In genomic region chr22:21839765-21840140, GRCh38 we compare ENCODE assay signal across 18 cellular contexts. TPM values are rescaled to one million over a fixed set of nuclear protein-coding genes. Genes with fewer than 3 reads are reported as not detected.
DNase-seq lines count a peak whose midpoint lies in the region; ATAC-seq, FAIRE-seq and TF ChIP-seq lines count a peak whose summit lies in the region.
"Had no signal": no experiment of that assay in that cellular context is flagged by ENCODE, and none has a peak within 500 bp of the region (broad histone marks: within the 10 kb centered on the region; RNA-seq: fewer than 3 reads in every experiment).

No MANE protein-coding gene starts in this region.

- no peak for FAIRE-seq in K562 (lab: Jason Lieb, UNC)
- FAIRE-seq: GM18507, H54 had no signal

- peaks cover 75% of the 10 kb centered on the region for H4K20me1 ChIP-seq in K562 (replicated peaks; ENCODE audit: control insufficient read depth, insufficient read depth, low read length)

- H2AFZ ChIP-seq in K562 (ENCODE audit: low read depth, low read length) = no peak overlapping the region
- H2AFZ ChIP-seq: GM23248 had no signal

- POLR2A ChIA-PET in K562 (lab: Yijun Ruan, JAX) = interaction anchor here (0.9 to 45.6 kb wide), 7 partner anchors 11 to 63 kb away, joined by 3 to 1351 read pairs (median 6); partner anchors contain the start of gene MAPK1

- H3K9me3 ChIP-seq in K562 (replicated peaks; ENCODE audit: control insufficient read depth, insufficient read depth, low read depth, low read length) (no peaks in the 10 kb centered on the region), HAP-1 (no peaks in the 10 kb centered on the region)
- H3K9me3 ChIP-seq: BLaER1 treated with 17β-estradiol and CSF1 and Interleukin-3, amounts not matched to agents 10 nM and 100 nM had no signal

- BruUV-seq in K562 (replicated peaks; lab: Mats Ljungman, UMichigan) = no TSS peak

- intact Hi-C loops in K562 (cut with micrococcal nuclease) (no loop called here), natural killer cell (cut with micrococcal nuclease) (loop anchor here (2.0 kb wide), 1 partner anchor 13 kb away; no protein-coding TSS in a partner anchor)

- peaks cover 16% of the 10 kb centered on the region in 2 experiments for H3K4me1 ChIP-seq in K562 (replicated peaks in 1 of 2; ENCODE audit: control insufficient read depth in 2 of 2, insufficient read depth in 2 of 2, low read length in 2 of 2)
- peaks cover 13% of the 10 kb centered on the region for H3K4me1 ChIP-seq in HAP-1

- no peak for TF ChIP-seq EP300 in K562 (IDR thresholded peaks at IDR 0.05; ENCODE audit: low read length)

- in situ Hi-C loops in K562 (cut with MboI) = no loop called here
- in situ Hi-C loops in HAP-1 (cut with MboI; ENCODE audit: low sequenced_read_pairs) = loop anchor here (5.0 kb wide), 1 partner anchor 47 kb away; no protein-coding TSS in a partner anchor

- H3K9me1 ChIP-seq in K562 (ENCODE audit: control insufficient read depth, insufficient read depth, low read length) = peaks cover 4% of the 10 kb centered on the region

- CTCF ChIA-PET in K562 (lab: Yijun Ruan, JAX; ENCODE audit: low intra/inter-chr PET ratio) = no interaction called here

- H3K9me3 Mint-ChIP-seq in activated naive CD4-positive, alpha-beta T cell treated with anti-CD3 and anti-CD28 coated beads, Interleukin-2, amount 50 U/mL, for 24 hours = peaks cover 4% of the 10 kb centered on the region
- H3K9me3 Mint-ChIP-seq in natural killer cell = no peaks in the 10 kb centered on the region
- peaks cover 3% of the 10 kb centered on the region for H3K9me3 Mint-ChIP-seq in stimulated activated memory B cell treated with anti-CD40 and anti-IgM and Interleukin-4, amounts not matched to agents 10 μg/mL and 1 μg/mL and 100 μg/mL, for 72 hours
- H3K9me3 Mint-ChIP-seq: CD4-positive, CD25-positive, alpha-beta regulatory T cell had no signal

- H3K36me3 ChIP-seq in K562 (ENCODE audit: control insufficient read depth, insufficient read depth, low read length) (peaks cover 25% of the 10 kb centered on the region; the same call in 2 of the 3 replicates), HAP-1 (replicated peaks) (no peaks in the 10 kb centered on the region)

- no peak for TF ChIP-seq RAD21 in K562 (CRISPR knock-in tag; conservative IDR thresholded peaks at IDR 0.05 in 1 of 2, IDR thresholded peaks at IDR 0.05 in 1 of 2)

- WGBS in K562 (ENCODE audit: insufficient coverage, low coverage, missing lambda C conversion rate) = 82% methylated on average over 1 of the region's 1 CpG

- ATAC-seq in K562 (no peak), natural killer cell (no peak), omental fat pad (ENCODE audit: low FRiP score) (no peak), HG03378 (IDR thresholded peaks at IDR 0.05; ENCODE audit: unreplicated experiment) (no peak)
- no peak for ATAC-seq in stimulated activated memory B cell treated with anti-CD40 and anti-IgM and Interleukin-4, amounts not matched to agents 10 μg/mL and 1 μg/mL and 100 μg/mL, for 72 hours

- H3K79me2 ChIP-seq in K562 (ENCODE audit: control insufficient read depth, insufficient read depth, low read length) = peaks cover 94% of the 10 kb centered on the region

- TF ChIP-seq POLR2A in K562 (conservative IDR thresholded peaks at IDR 0.05) = no peak

- H3K27ac ChIP-seq in K562 (ENCODE audit: extremely low read depth, low read depth, low read length) = no peak overlapping the region
- H3K27ac ChIP-seq: BLaER1 treated with 17β-estradiol and CSF1 and Interleukin-3, amounts not matched to agents 10 nM and 100 nM; GM23248 had no signal

- H3K4me1 Mint-ChIP-seq in activated naive CD4-positive, alpha-beta T cell treated with anti-CD3 and anti-CD28 coated beads, Interleukin-2, amount 50 U/mL, for 24 hours = peaks cover 73% of the 10 kb centered on the region
- H3K4me1 Mint-ChIP-seq in natural killer cell = peaks cover 74 to 79% of the 10 kb centered on the region in 2 donors
- H3K4me1 Mint-ChIP-seq in stimulated activated memory B cell treated with anti-CD40 and anti-IgM and Interleukin-4, amounts not matched to agents 10 μg/mL and 1 μg/mL and 100 μg/mL, for 72 hours = peaks cover 59% of the 10 kb centered on the region

- H3K4me2 ChIP-seq in K562 (ENCODE audit: insufficient read depth, low read length) = no peak overlapping the region

- TF ChIP-seq CTCF in K562 (IDR thresholded peaks at IDR 0.05 in 2 of 3, conservative IDR thresholded peaks at IDR 0.05 in 1 of 3; ENCODE audit: insufficient read depth in 2 of 3, low read depth in 1 of 3, low read length in 3 of 3) (no peak), natural killer cell (IDR thresholded peaks at IDR 0.05) (no peak), omental fat pad (IDR thresholded peaks at IDR 0.05) (no peak)

- H3K27me3 ChIP-seq in K562 (ENCODE audit: control insufficient read depth in 2 of 2, insufficient read depth in 2 of 2, low read length in 2 of 2) (no peaks in the 10 kb centered on the region), HAP-1 (ENCODE audit: low read depth) (no peaks in the 10 kb centered on the region)
- H3K27me3 ChIP-seq: BLaER1 treated with 17β-estradiol and CSF1 and Interleukin-3, amounts not matched to agents 10 nM and 100 nM had no signal

- peaks cover 4% of the 10 kb centered on the region for H3K36me3 Mint-ChIP-seq in activated naive CD4-positive, alpha-beta T cell treated with anti-CD3 and anti-CD28 coated beads, Interleukin-2, amount 50 U/mL, for 24 hours
- no peaks in the 10 kb centered on the region for H3K36me3 Mint-ChIP-seq in natural killer cell
- peaks cover 6% of the 10 kb centered on the region for H3K36me3 Mint-ChIP-seq in stimulated activated memory B cell treated with anti-CD40 and anti-IgM and Interleukin-4, amounts not matched to agents 10 μg/mL and 1 μg/mL and 100 μg/mL, for 72 hours

- H3K27me3 Mint-ChIP-seq in activated naive CD4-positive, alpha-beta T cell treated with anti-CD3 and anti-CD28 coated beads, Interleukin-2, amount 50 U/mL, for 24 hours = no peaks in the 10 kb centered on the region
- H3K27me3 Mint-ChIP-seq in natural killer cell (ENCODE audit: low read depth in 2 of 2) = no peaks in the 10 kb centered on the region
- H3K27me3 Mint-ChIP-seq in stimulated activated memory B cell treated with anti-CD40 and anti-IgM and Interleukin-4, amounts not matched to agents 10 μg/mL and 1 μg/mL and 100 μg/mL, for 72 hours = no peaks in the 10 kb centered on the region
- H3K27me3 Mint-ChIP-seq: CD4-positive, CD25-positive, alpha-beta regulatory T cell had no signal

- peak overlapping the region; percentile 81 for H3K27ac Mint-ChIP-seq in activated naive CD4-positive, alpha-beta T cell treated with anti-CD3 and anti-CD28 coated beads, Interleukin-2, amount 50 U/mL, for 24 hours
- peak overlapping the region; percentile 80 to 84 for H3K27ac Mint-ChIP-seq in natural killer cell
- peak overlapping the region; percentile 66 for H3K27ac Mint-ChIP-seq in stimulated activated memory B cell treated with anti-CD40 and anti-IgM and Interleukin-4, amounts not matched to agents 10 μg/mL and 1 μg/mL and 100 μg/mL, for 72 hours

- no peak overlapping the region for H3K4me3 ChIP-seq in K562
- no peak overlapping the region for H3K4me3 ChIP-seq in HAP-1
- H3K4me3 ChIP-seq: BLaER1 treated with 17β-estradiol and CSF1 and Interleukin-3, amounts not matched to agents 10 nM and 100 nM; GM23248 had no signal

- H3K9ac ChIP-seq in K562 (ENCODE audit: insufficient read depth in 1 of 2, low read depth in 2 of 2, low read length in 2 of 2) = no peak overlapping the region
- H3K9ac ChIP-seq: BLaER1 treated with 17β-estradiol and CSF1 and Interleukin-3, amounts not matched to agents 10 nM and 100 nM; GM23248 had no signal

- DNase-seq in activated naive CD4-positive, alpha-beta T cell (lab: John Stamatoyannopoulos, UW) = no peak
- DNase-seq in K562 (ENCODE audit: extremely low read depth in 1 of 4, low spot score in 3 of 4) (no peak), natural killer cell (no peak), HAP-1 (ENCODE audit: low spot score in 2 of 2) (no peak), omental fat pad (ENCODE audit: low spot score) (no peak)
- DNase-seq: 8988T; AML-193; Calu3; CD4-positive, CD25-positive, alpha-beta regulatory T cell; DMS 273 treated with DMSO at 0.1 percent for 48 hours; GM23248; IMR-90 had no signal

- H3K4me3 Mint-ChIP-seq in activated naive CD4-positive, alpha-beta T cell treated with anti-CD3 and anti-CD28 coated beads, Interleukin-2, amount 50 U/mL, for 24 hours = peak overlapping the region; percentile 5
- no peak overlapping the region for H3K4me3 Mint-ChIP-seq in natural killer cell
- no peak overlapping the region for H3K4me3 Mint-ChIP-seq in stimulated activated memory B cell treated with anti-CD40 and anti-IgM and Interleukin-4, amounts not matched to agents 10 μg/mL and 1 μg/mL and 100 μg/mL, for 72 hours
- H3K4me3 Mint-ChIP-seq: CD4-positive, CD25-positive, alpha-beta regulatory T cell had no signal

TF ChIP-seq in K562, 482 proteins besides CTCF, POLR2A, EP300 and RAD21 (continues in another document):
- TF ChIP-seq ZNF780A (CRISPR knock-in tag; IDR thresholded peaks at IDR 0.05) = peak; percentile 73
- TF ChIP-seq MYBL2 (IDR thresholded peaks at IDR 0.05; ENCODE audit: low read depth) = no peak
- TF ChIP-seq MYBL2 (CRISPR knock-in tag; IDR thresholded peaks at IDR 0.05; ENCODE audit: borderline replicate concordance) = 0 out of 2 replicates have a peak, but pooled peaks have one; percentile 4
- 0 out of 2 replicates have a peak, but pooled peaks have one; percentile 26 for TF ChIP-seq ZNF311 (CRISPR knock-in tag; IDR thresholded peaks at IDR 0.05)
- TF ChIP-seq FOXP1 (CRISPR knock-in tag; IDR thresholded peaks at IDR 0.05) = 0 out of 2 replicates have a peak, but pooled peaks have one; percentile 10
- no peak for TF ChIP-seq RNF2 (IDR thresholded peaks at IDR 0.05)

RNA-seq across cellular contexts. Expression of gene MAPK1, which starts 27.7 kb away (rescaled TPM):
- 220 and 305 TPM in 2 replicates for total RNA-seq in K562 (2011; cell fraction: chromatin; rRNA removed; ENCODE audit: low replicate concordance)
- total RNA-seq in K562 (2011; cell fraction: nucleolus; rRNA removed) = 68.7 and 81.2 TPM in 2 replicates
- 142 and 210 TPM in 2 replicates for total RNA-seq in K562 (2011; cell fraction: nucleoplasm; rRNA removed)
- total RNA-seq in K562 (2014; rRNA removed) (183 and 249 TPM in 2 replicates), K562 (2014; rRNA removed; fragmentation: Illumina TruSeq; extraction: Trizol) (319 and 370 TPM in 2 replicates), K562 (2015; rRNA removed; fragmentation: Illumina TruSeq; extraction: Trizol) (283 and 289 TPM in 2 replicates), K562 (2021) (464 and 475 TPM in 2 replicates), natural killer cell (100 to 1,000 TPM; 189 to 246 (median 214) TPM), omental fat pad (10 to 100 TPM; 29.0 to 46.8 (median 35.1) TPM)
- polyA plus RNA-seq in K562 (2011; rRNA removed) (381 and 575 TPM in 2 replicates), K562 (2014; fragmentation: Illumina TruSeq; extraction: Trizol) (260 and 350 TPM in 2 replicates), K562 (2014; fragmentation: Nextera tagmentation; extraction: Ambion mirVana) (10 to 100 TPM; 46.3 to 51.4 TPM), K562 (2014; rRNA removed) (146 and 212 TPM in 2 replicates)
- polyA plus RNA-seq in K562 (2011; cell fraction: cytosol; rRNA removed) = 168 and 240 TPM in 2 replicates
- polyA plus RNA-seq in K562 (2011; cell fraction: nucleus; rRNA removed) = 236 and 309 TPM in 2 replicates
- polyA plus RNA-seq in K562 (2012) = 233 and 368 TPM in 2 replicates
- polyA minus RNA-seq in K562 (2011; rRNA and poly(A)+ RNA removed) = 295 and 429 TPM in 2 replicates
- 100 and 114 TPM in 2 replicates for polyA minus RNA-seq in K562 (2011; cell fraction: cytosol; rRNA and poly(A)+ RNA removed)
- polyA minus RNA-seq in K562 (2011; cell fraction: nucleus; rRNA and poly(A)+ RNA removed) = 36.5 and 66.6 TPM in 2 replicates
